In the genomic region with DNA sequence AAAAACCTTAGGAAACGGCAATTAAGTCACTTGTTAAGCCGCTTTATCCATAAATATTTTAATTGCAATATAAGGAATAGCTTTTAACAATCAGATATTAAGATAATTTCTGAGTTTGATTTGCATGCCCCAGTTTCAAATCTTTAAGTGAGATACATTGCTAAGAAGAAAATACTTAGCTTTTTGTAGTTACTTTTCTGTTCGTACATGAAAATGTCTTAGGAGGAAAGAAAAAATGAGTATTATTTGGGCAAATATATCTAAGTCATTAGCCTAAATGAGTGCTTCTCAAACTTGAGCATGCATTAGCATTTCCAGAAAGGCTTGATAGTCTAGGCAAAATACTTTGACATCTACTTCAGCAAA, we compare ENCODE assay signal across 1 cellular context.
TF ChIP-seq lines count a peak whose summit lies in the region.

No MANE protein-coding gene starts in this region.

TF ChIP-seq in GM12878, 131 proteins besides CTCF, POLR2A, EP300 and RAD21:
- no peak for TF ChIP-seq KLF5 (IDR thresholded peaks at IDR 0.05; ENCODE audit: partially characterized antibody)
- no peak for TF ChIP-seq KAT2A (conservative IDR thresholded peaks at IDR 0.05; ENCODE audit: control insufficient read depth, low read depth, low read length)
- no peak for TF ChIP-seq GABPA (IDR thresholded peaks at IDR 0.05; ENCODE audit: low read depth)
- TF ChIP-seq MTA2 (IDR thresholded peaks at IDR 0.05; ENCODE audit: low read depth), result no peak
- TF ChIP-seq LARP7 (IDR thresholded peaks at IDR 0.05), result no peak
- no peak for TF ChIP-seq EZH2 (IDR thresholded peaks at IDR 0.05; ENCODE audit: borderline replicate concordance, control insufficient read depth, low read depth, low read length)
- no peak for TF ChIP-seq CHD4 (IDR thresholded peaks at IDR 0.05)
- TF ChIP-seq MYC (IDR thresholded peaks at IDR 0.05; ENCODE audit: insufficient read depth, insufficient read length, insufficient replicate concordance, low read length, severe bottlenecking), result no peak
- TF ChIP-seq MEF2B (IDR thresholded peaks at IDR 0.05; ENCODE audit: partially characterized antibody, poor library complexity, severe bottlenecking), result no peak
- TF ChIP-seq, protein P1, sequence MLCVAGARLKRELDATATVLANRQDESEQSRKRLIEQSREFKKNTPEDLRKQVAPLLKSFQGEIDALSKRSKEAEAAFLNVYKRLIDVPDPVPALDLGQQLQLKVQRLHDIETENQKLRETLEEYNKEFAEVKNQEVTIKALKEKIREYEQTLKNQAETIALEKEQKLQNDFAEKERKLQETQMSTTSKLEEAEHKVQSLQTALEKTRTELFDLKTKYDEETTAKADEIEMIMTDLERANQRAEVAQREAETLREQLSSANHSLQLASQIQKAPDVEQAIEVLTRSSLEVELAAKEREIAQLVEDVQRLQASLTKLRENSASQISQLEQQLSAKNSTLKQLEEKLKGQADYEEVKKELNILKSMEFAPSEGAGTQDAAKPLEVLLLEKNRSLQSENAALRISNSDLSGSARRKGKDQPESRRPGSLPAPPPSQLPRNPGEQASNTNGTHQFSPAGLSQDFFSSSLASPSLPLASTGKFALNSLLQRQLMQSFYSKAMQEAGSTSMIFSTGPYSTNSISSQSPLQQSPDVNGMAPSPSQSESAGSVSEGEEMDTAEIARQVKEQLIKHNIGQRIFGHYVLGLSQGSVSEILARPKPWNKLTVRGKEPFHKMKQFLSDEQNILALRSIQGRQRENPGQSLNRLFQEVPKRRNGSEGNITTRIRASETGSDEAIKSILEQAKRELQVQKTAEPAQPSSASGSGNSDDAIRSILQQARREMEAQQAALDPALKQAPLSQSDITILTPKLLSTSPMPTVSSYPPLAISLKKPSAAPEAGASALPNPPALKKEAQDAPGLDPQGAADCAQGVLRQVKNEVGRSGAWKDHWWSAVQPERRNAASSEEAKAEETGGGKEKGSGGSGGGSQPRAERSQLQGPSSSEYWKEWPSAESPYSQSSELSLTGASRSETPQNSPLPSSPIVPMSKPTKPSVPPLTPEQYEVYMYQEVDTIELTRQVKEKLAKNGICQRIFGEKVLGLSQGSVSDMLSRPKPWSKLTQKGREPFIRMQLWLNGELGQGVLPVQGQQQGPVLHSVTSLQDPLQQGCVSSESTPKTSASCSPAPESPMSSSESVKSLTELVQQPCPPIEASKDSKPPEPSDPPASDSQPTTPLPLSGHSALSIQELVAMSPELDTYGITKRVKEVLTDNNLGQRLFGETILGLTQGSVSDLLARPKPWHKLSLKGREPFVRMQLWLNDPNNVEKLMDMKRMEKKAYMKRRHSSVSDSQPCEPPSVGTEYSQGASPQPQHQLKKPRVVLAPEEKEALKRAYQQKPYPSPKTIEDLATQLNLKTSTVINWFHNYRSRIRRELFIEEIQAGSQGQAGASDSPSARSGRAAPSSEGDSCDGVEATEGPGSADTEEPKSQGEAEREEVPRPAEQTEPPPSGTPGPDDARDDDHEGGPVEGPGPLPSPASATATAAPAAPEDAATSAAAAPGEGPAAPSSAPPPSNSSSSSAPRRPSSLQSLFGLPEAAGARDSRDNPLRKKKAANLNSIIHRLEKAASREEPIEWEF (IDR thresholded peaks at IDR 0.05; ENCODE audit: insufficient replicate concordance, low read depth, low read length), result no peak
- TF ChIP-seq, protein P2, sequence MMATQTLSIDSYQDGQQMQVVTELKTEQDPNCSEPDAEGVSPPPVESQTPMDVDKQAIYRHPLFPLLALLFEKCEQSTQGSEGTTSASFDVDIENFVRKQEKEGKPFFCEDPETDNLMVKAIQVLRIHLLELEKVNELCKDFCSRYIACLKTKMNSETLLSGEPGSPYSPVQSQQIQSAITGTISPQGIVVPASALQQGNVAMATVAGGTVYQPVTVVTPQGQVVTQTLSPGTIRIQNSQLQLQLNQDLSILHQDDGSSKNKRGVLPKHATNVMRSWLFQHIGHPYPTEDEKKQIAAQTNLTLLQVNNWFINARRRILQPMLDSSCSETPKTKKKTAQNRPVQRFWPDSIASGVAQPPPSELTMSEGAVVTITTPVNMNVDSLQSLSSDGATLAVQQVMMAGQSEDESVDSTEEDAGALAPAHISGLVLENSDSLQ (IDR thresholded peaks at IDR 0.05), result no peak
- TF ChIP-seq POLR2AphosphoS5 (IDR thresholded peaks at IDR 0.05; ENCODE audit: low read length), result no peak
- TF ChIP-seq RAD51 (IDR thresholded peaks at IDR 0.05), result no peak
- TF ChIP-seq, protein P3, sequence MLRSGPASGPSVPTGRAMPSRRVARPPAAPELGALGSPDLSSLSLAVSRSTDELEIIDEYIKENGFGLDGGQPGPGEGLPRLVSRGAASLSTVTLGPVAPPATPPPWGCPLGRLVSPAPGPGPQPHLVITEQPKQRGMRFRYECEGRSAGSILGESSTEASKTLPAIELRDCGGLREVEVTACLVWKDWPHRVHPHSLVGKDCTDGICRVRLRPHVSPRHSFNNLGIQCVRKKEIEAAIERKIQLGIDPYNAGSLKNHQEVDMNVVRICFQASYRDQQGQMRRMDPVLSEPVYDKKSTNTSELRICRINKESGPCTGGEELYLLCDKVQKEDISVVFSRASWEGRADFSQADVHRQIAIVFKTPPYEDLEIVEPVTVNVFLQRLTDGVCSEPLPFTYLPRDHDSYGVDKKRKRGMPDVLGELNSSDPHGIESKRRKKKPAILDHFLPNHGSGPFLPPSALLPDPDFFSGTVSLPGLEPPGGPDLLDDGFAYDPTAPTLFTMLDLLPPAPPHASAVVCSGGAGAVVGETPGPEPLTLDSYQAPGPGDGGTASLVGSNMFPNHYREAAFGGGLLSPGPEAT (IDR thresholded peaks at IDR 0.05; ENCODE audit: low read depth), result no peak
- TF ChIP-seq MXI1 (IDR thresholded peaks at IDR 0.05; ENCODE audit: low read depth, low read length), result no peak
- no peak for TF ChIP-seq ZSCAN29 (IDR thresholded peaks at IDR 0.05)
- TF ChIP-seq RBBP5 (conservative IDR thresholded peaks at IDR 0.05), result no peak
- no peak for TF ChIP-seq TCF12 (IDR thresholded peaks at IDR 0.05; ENCODE audit: low read depth, low read length)
